Comparison of ENCODE assay signal across 8 cellular contexts in genomic region chr18:32093106-32093511, GRCh38. TPM values are rescaled to one million over a fixed set of nuclear protein-coding genes. Genes with fewer than 3 reads are reported as not detected.
DNase-seq lines count a peak whose midpoint lies in the region; ATAC-seq and TF ChIP-seq lines count a peak whose summit lies in the region.

No MANE protein-coding gene starts in this region.

- peaks cover 12% of the 10 kb centered on the region for H3K36me3 ChIP-seq in lower lobe of right lung

- ATAC-seq in GM18499 (IDR thresholded peaks at IDR 0.05; ENCODE audit: insufficient read depth, unreplicated experiment) (peak; percentile 29), HG02885 (IDR thresholded peaks at IDR 0.05; ENCODE audit: poor library complexity, unreplicated experiment) (peak; percentile 30), lower lobe of right lung (peak; percentile 41 to 44)
- ATAC-seq in effector memory CD8-positive, alpha-beta T cell (replicated peaks): peak; percentile 9

- peak; percentile 30 for DNase-seq in A172 (ENCODE audit: low spot score)
- peak; percentile 20 for DNase-seq in NCI-H2029 treated with DMSO at 0.1 percent for 48 hours (lab: John Stamatoyannopoulos, UW)
- peak; percentile 56 for DNase-seq in activated CD4-positive, alpha-beta T cell treated with anti-CD3 and anti-CD28 coated beads, Interleukin-2, amount 10 ng/mL, durations not matched to agents 7 days and 5 days
- peak; percentile 28 to 38 (median 29) for DNase-seq in effector memory CD8-positive, alpha-beta T cell
- DNase-seq in lower lobe of right lung: peak; percentile 70
- peak; percentile 50 for DNase-seq in stimulated activated CD8-positive, alpha-beta memory T cell treated with anti-CD3 and anti-CD28 coated beads, Interleukin-4, amount 100 ng/mL, for 48 hours

- H3K4me1 Mint-ChIP-seq in activated CD4-positive, alpha-beta T cell treated with anti-CD3 and anti-CD28 coated beads, Interleukin-2, amount 10 ng/mL, durations not matched to agents 7 days and 5 days: peaks cover 53% of the 10 kb centered on the region
- H3K4me1 Mint-ChIP-seq in effector memory CD8-positive, alpha-beta T cell (ENCODE audit: low read depth in 2 of 2): peaks cover 28 to 47% of the 10 kb centered on the region in 2 donors

- no peaks in the 10 kb centered on the region for H3K27me3 ChIP-seq in lower lobe of right lung (ENCODE audit: low read depth)

- peak overlapping the region; percentile 94 for H3K27ac Mint-ChIP-seq in activated CD4-positive, alpha-beta T cell treated with anti-CD3 and anti-CD28 coated beads, Interleukin-2, amount 10 ng/mL, durations not matched to agents 7 days and 5 days
- H3K27ac Mint-ChIP-seq in effector memory CD8-positive, alpha-beta T cell: peak overlapping the region; percentile 96 to 98

- peaks cover 47% of the 10 kb centered on the region for H3K4me1 ChIP-seq in lower lobe of right lung

- H3K4me3 ChIP-seq in lower lobe of right lung: peak overlapping the region; percentile 94

- intact Hi-C loops in lower lobe of right lung (cut with DNase I): no loop called here

- CTCF ChIA-PET in activated CD4-positive, alpha-beta T cell treated with anti-CD3 and anti-CD28 coated beads, Interleukin-2, amount 10 ng/mL, durations not matched to agents 7 days and 5 days (lab: Charles Lee): interaction anchor here (1.5 kb wide), 1 partner anchor 18 kb away, joined by 5 read pairs; no protein-coding TSS in a partner anchor

- TF ChIP-seq CTCF in lower lobe of right lung (IDR thresholded peaks at IDR 0.05): no peak

- peak overlapping the region; percentile 100 for H3K27ac ChIP-seq in lower lobe of right lung

- no peaks in the 10 kb centered on the region for H3K9me3 Mint-ChIP-seq in activated CD4-positive, alpha-beta T cell treated with anti-CD3 and anti-CD28 coated beads, Interleukin-2, amount 10 ng/mL, durations not matched to agents 7 days and 5 days
- H3K9me3 Mint-ChIP-seq in effector memory CD8-positive, alpha-beta T cell: no peaks in the 10 kb centered on the region

- H3K9me3 ChIP-seq in lower lobe of right lung: no peaks in the 10 kb centered on the region

- peak overlapping the region; percentile 97 for H3K4me3 Mint-ChIP-seq in activated CD4-positive, alpha-beta T cell treated with anti-CD3 and anti-CD28 coated beads, Interleukin-2, amount 10 ng/mL, durations not matched to agents 7 days and 5 days
- H3K4me3 Mint-ChIP-seq in effector memory CD8-positive, alpha-beta T cell: peak overlapping the region; percentile 98 to 99

- no peaks in the 10 kb centered on the region for H3K27me3 Mint-ChIP-seq in activated CD4-positive, alpha-beta T cell treated with anti-CD3 and anti-CD28 coated beads, Interleukin-2, amount 10 ng/mL, durations not matched to agents 7 days and 5 days
- H3K27me3 Mint-ChIP-seq in effector memory CD8-positive, alpha-beta T cell: no peaks in the 10 kb centered on the region

- H3K36me3 Mint-ChIP-seq in activated CD4-positive, alpha-beta T cell treated with anti-CD3 and anti-CD28 coated beads, Interleukin-2, amount 10 ng/mL, durations not matched to agents 7 days and 5 days (ENCODE audit: low read depth): peaks cover 43% of the 10 kb centered on the region
- H3K36me3 Mint-ChIP-seq in effector memory CD8-positive, alpha-beta T cell (ENCODE audit: insufficient read depth): peaks cover 47% of the 10 kb centered on the region

- POLR2A ChIA-PET in activated CD4-positive, alpha-beta T cell treated with anti-CD3 and anti-CD28 coated beads, Interleukin-2, amount 10 ng/mL, durations not matched to agents 7 days and 5 days (lab: Charles Lee): interaction anchor here (1.0 kb wide), 2 partner anchors 73 to 75 kb away, joined by 3 to 4 read pairs; partner anchors contain the start of gene RNF125

RNA-seq across cellular contexts. Expression of gene RNF138, which starts 1.4 kb away (rescaled TPM):
- total RNA-seq in A172 (2014; rRNA removed; shearing (Covaris generic)): 40.6 and 65.3 TPM in 2 replicates
- total RNA-seq in activated CD4-positive, alpha-beta T cell treated with anti-CD3 and anti-CD28 coated beads, Interleukin-2, amount 10 ng/mL, durations not matched to agents 7 days and 5 days: 10 to 100 TPM; 67.7 to 77.4 TPM
- total RNA-seq in lower lobe of right lung: 31.0 TPM

Comparison
In these comparisons a context has a peak if more than half of its experiments do, and no peak if none do; other contexts are left out.
1. Peak in every context shown above with its lines: DNase-seq, ATAC-seq, H3K4me3 ChIP-seq and H3K27ac ChIP-seq.
2. DNase-seq: peak in every context shown above with its lines; median percentile 70 in lower lobe of right lung; 56 in activated CD4-positive, alpha-beta T cell treated with anti-CD3 and anti-CD28 coated beads, Interleukin-2, amount 10 ng/mL, durations not matched to agents 7 days and 5 days; 50 in stimulated activated CD8-positive, alpha-beta memory T cell treated with anti-CD3 and anti-CD28 coated beads, Interleukin-4, amount 100 ng/mL, for 48 hours; 30 in A172; 29 in effector memory CD8-positive, alpha-beta T cell; 20 in NCI-H2029 treated with DMSO at 0.1 percent for 48 hours.